Comparison of ENCODE assay signal across 1 cellular context in genomic region chr3:133296315-133296917, GRCh38.
TF ChIP-seq lines count a peak whose summit lies in the region.

No MANE protein-coding gene starts in this region.

TF ChIP-seq in IMR-90, 13 proteins besides CTCF, POLR2A, EP300 and RAD21:
- TF ChIP-seq SMC3 (IDR thresholded peaks at IDR 0.05; ENCODE audit: low read depth, low read length) (no peak), USF2 (IDR thresholded peaks at IDR 0.05; ENCODE audit: low read depth, low read length) (no peak), MXI1 (IDR thresholded peaks at IDR 0.05; ENCODE audit: borderline replicate concordance, low read depth, low read length) (no peak), CEBPB (IDR thresholded peaks at IDR 0.05; ENCODE audit: low read depth, low read length) (no peak), CHD1 (IDR thresholded peaks at IDR 0.05; ENCODE audit: low read depth, low read length) (no peak), FOS (IDR thresholded peaks at IDR 0.05; ENCODE audit: low read depth, low read length) (no peak), NFE2L2 (IDR thresholded peaks at IDR 0.05; ENCODE audit: low read depth, low read length) (no peak), MAFK (IDR thresholded peaks at IDR 0.05; ENCODE audit: low read depth, low read length) (no peak), RCOR1 (IDR thresholded peaks at IDR 0.05; ENCODE audit: insufficient replicate concordance, low read length) (no peak), RFX5 (IDR thresholded peaks at IDR 0.05; ENCODE audit: low read depth, low read length) (no peak), ELK1 (IDR thresholded peaks at IDR 0.05; ENCODE audit: borderline replicate concordance, low read depth, low read length) (no peak), MAZ (IDR thresholded peaks at IDR 0.05; ENCODE audit: borderline replicate concordance, low read depth, low read length) (no peak)
